In genomic region chr4:100367451-100367850, GRCh38 we compare ENCODE assay signal across 14 cellular contexts.
DNase-seq lines count a peak whose midpoint lies in the region; ATAC-seq and TF ChIP-seq lines count a peak whose summit lies in the region.
"Had no signal": no experiment of that assay in that cellular context is flagged by ENCODE, and none has a peak within 500 bp of the region (broad histone marks: within the 10 kb centered on the region; RNA-seq: fewer than 3 reads in every experiment).

No MANE protein-coding gene starts in this region.

- BruUV-seq in A673 (replicated peaks; lab: Mats Ljungman, UMichigan) = no TSS peak

- DNase-seq in AG04450 (ENCODE audit: low read depth, low spot score) (peak; percentile 21), MV-4-11 (lab: John Stamatoyannopoulos, UW) (peak; percentile 25), choroid plexus epithelial cell (ENCODE audit: low read depth) (peak; percentile 94), iris pigment epithelial cell (ENCODE audit: low read depth) (peak; percentile 83), DMS153 treated with DMSO at 0.1 percent for 48 hours (lab: John Stamatoyannopoulos, UW; ENCODE audit: unreplicated experiment) (no peak), A673 (ENCODE audit: low spot score) (no peak), SHP77 treated with DMSO at 0.1 percent for 48 hours (lab: John Stamatoyannopoulos, UW) (no peak)
- DNase-seq: CD4-positive, CD25-positive, alpha-beta regulatory T cell; HCEC 1CT; NCI-H146; NCI-H226; NCI-H526; PC-9 had no signal

- no peak for ATAC-seq in HG02870 (IDR thresholded peaks at IDR 0.05; ENCODE audit: unreplicated experiment)

- intact Hi-C loops in A673 (cut with micrococcal nuclease; ENCODE audit: unreplicated experiment) = no loop called here

- H3K27me3 ChIP-seq in AG04450 (ENCODE audit: control insufficient read depth, insufficient read depth, low read length) = no peaks in the 10 kb centered on the region
- no peaks in the 10 kb centered on the region for H3K27me3 ChIP-seq in A673 (replicated peaks; ENCODE audit: insufficient read depth, low read depth, low read length, poor library complexity)

- no peaks in the 10 kb centered on the region for H3K4me1 ChIP-seq in A673 (ENCODE audit: insufficient read depth, low read length, poor library complexity, severe bottlenecking)

- no peaks in the 10 kb centered on the region for H3K9me3 ChIP-seq in AG04450 (ENCODE audit: control insufficient read depth, insufficient read depth, low read length)
- no peaks in the 10 kb centered on the region for H3K9me3 ChIP-seq in A673 (ENCODE audit: low read depth, low read length, poor library complexity, severe bottlenecking)

- CTCF ChIA-PET in AG04450 (lab: Charles Lee) = no interaction called here
- CTCF ChIA-PET in A673 (lab: Charles Lee) = no interaction called here

- POLR2A ChIA-PET in AG04450 (lab: Yijun Ruan, JAX) (no interaction called here), A673 (lab: Charles Lee; ENCODE audit: low non-redundant PET) (no interaction called here)

- H3K36me3 ChIP-seq in A673 (ENCODE audit: insufficient read depth, low read length, poor library complexity, severe bottlenecking) = no peaks in the 10 kb centered on the region

- H3K27ac ChIP-seq in AG04450 (ENCODE audit: low read depth, low read length) (no peak overlapping the region), A673 (ENCODE audit: low read depth, low read length, poor library complexity, severe bottlenecking) (no peak overlapping the region)
- H3K27ac ChIP-seq: PC-9 had no signal

- no peak overlapping the region for H3K4me3 ChIP-seq in AG04450 (ENCODE audit: low read depth, low read length)
- no peak overlapping the region for H3K4me3 ChIP-seq in choroid plexus epithelial cell (ENCODE audit: low read depth, low read length)
- H3K4me3 ChIP-seq in A673 (ENCODE audit: low read depth, low read length, poor library complexity, severe bottlenecking) = no peak overlapping the region
- H3K4me3 ChIP-seq: PC-9 had no signal

- TF ChIP-seq CTCF in AG04450 (IDR thresholded peaks at IDR 0.05; ENCODE audit: low read depth, low read length) (no peak), choroid plexus epithelial cell (conservative IDR thresholded peaks at IDR 0.05; ENCODE audit: low read depth, low read length) (no peak), A673 (conservative IDR thresholded peaks at IDR 0.05; ENCODE audit: low read depth, low read length) (no peak)

Comparison
In these comparisons a context has a peak if more than half of its experiments do, and no peak if none do; other contexts are left out.
1. DNase-seq: peak in AG04450 (single experiment), MV-4-11 (single experiment), choroid plexus epithelial cell (single experiment) and iris pigment epithelial cell (single experiment); none in DMS153 treated with DMSO at 0.1 percent for 48 hours (single experiment), A673 (single experiment) and SHP77 treated with DMSO at 0.1 percent for 48 hours (single experiment).